Comparison of ENCODE assay signal across 9 cellular contexts in genomic region chr16:2039286-2040030, GRCh38. TPM values are rescaled to one million over a fixed set of nuclear protein-coding genes. Genes with fewer than 3 reads are reported as not detected.
A peak's percentile ranks its signal among the peaks of the same experiment; 100 is the strongest.
DNase-seq lines count a peak whose midpoint lies in the region; ATAC-seq and TF ChIP-seq lines count a peak whose summit lies in the region.
"Had no signal": no experiment of that assay in that cellular context is flagged by ENCODE, and none has a peak within 500 bp of the region (broad histone marks: within the 10 kb centered on the region; RNA-seq: fewer than 3 reads in every experiment).

No MANE protein-coding gene starts in this region.

- TF ChIP-seq CTCF in PC-3 (conservative IDR thresholded peaks at IDR 0.05; ENCODE audit: low read depth, low read length) (no peak), fibroblast of lung (conservative IDR thresholded peaks at IDR 0.05 in 1 of 2, IDR thresholded peaks at IDR 0.05 in 1 of 2; ENCODE audit: low read depth in 1 of 2, low read length in 2 of 2) (no peak), osteoblast (IDR thresholded peaks at IDR 0.05; ENCODE audit: extremely low read depth, low read depth, low read length) (no peak)

- no peaks in the 10 kb centered on the region for H3K27me3 ChIP-seq in BLaER1 treated with 17β-estradiol and CSF1 and Interleukin-3, amounts not matched to agents 10 nM and 100 nM
- H3K27me3 ChIP-seq in PC-3 (ENCODE audit: low read length), result no peaks in the 10 kb centered on the region
- no peaks in the 10 kb centered on the region for H3K27me3 ChIP-seq in fibroblast of lung (ENCODE audit: control insufficient read depth, insufficient read depth, low read length)
- no peaks in the 10 kb centered on the region for H3K27me3 ChIP-seq in osteoblast (ENCODE audit: insufficient read depth, low read length)
- no peaks in the 10 kb centered on the region for H3K27me3 ChIP-seq in effector memory CD4-positive, alpha-beta T cell (replicated peaks; ENCODE audit: control insufficient read depth, insufficient read depth, low read length, poor library complexity, severe bottlenecking)

- H3K36me3 ChIP-seq in BLaER1 treated with 17β-estradiol and CSF1 and Interleukin-3, amounts not matched to agents 10 nM and 100 nM, result peaks cover 0 to 28% (median 0%) of the 10 kb centered on the region in 11 experiments; a peak in 8 of 22 replicates
- H3K36me3 ChIP-seq in PC-3 (ENCODE audit: low read depth, low read length) (no peaks in the 10 kb centered on the region; the same call in 1 of the 2 replicates), fibroblast of lung (ENCODE audit: control insufficient read depth, insufficient read depth, low read length) (peaks cover 23% of the 10 kb centered on the region), osteoblast (ENCODE audit: insufficient read depth, low read length) (peaks cover 20% of the 10 kb centered on the region)
- H3K36me3 ChIP-seq in effector memory CD4-positive, alpha-beta T cell (ENCODE audit: control insufficient read depth, insufficient read depth, low read length), result no peaks in the 10 kb centered on the region

- H3K9me3 ChIP-seq in BLaER1 treated with 17β-estradiol and CSF1 and Interleukin-3, amounts not matched to agents 10 nM and 100 nM (replicated peaks in 1 of 11), result no peaks in the 10 kb centered on the region
- no peaks in the 10 kb centered on the region for H3K9me3 ChIP-seq in PC-3 (ENCODE audit: low read length)
- H3K9me3 ChIP-seq in fibroblast of lung (ENCODE audit: control insufficient read depth, insufficient read depth, low read depth, low read length), result no peaks in the 10 kb centered on the region
- H3K9me3 ChIP-seq in osteoblast (ENCODE audit: low read depth, low read length), result no peaks in the 10 kb centered on the region
- H3K9me3 ChIP-seq in effector memory CD4-positive, alpha-beta T cell (ENCODE audit: control insufficient read depth, low read length), result no peaks in the 10 kb centered on the region

- peak; percentile 54 for ATAC-seq in PC-3
- ATAC-seq in esophagus mucosa, result no peak
- ATAC-seq: activated naive CD8-positive, alpha-beta T cell treated with anti-CD3 and anti-CD28 coated beads, Interleukin-2, amount 50 U/mL, for 24 hours had no signal

- H3K9ac ChIP-seq in BLaER1 treated with 17β-estradiol and CSF1 and Interleukin-3, amounts not matched to agents 10 nM and 100 nM, result peak overlapping the region; percentile 1 to 72 (median 48); a peak in 20 of 22 replicates
- H3K9ac ChIP-seq in PC-3 (ENCODE audit: low read length) (peak overlapping the region; percentile 89), fibroblast of lung (ENCODE audit: insufficient read depth, low read length) (peak overlapping the region; percentile 69)

- CTCF ChIA-PET in PC-3 (lab: Charles Lee), result no interaction called here

- BruUV-seq in PC-3 (replicated peaks; lab: Mats Ljungman, UMichigan), result no TSS peak

- DNase-seq in PC-3, result peak; percentile 81
- peak; percentile 36 to 93 for DNase-seq in fibroblast of lung (ENCODE audit: low read depth in 2 of 2)
- peak; percentile 96 for DNase-seq in osteoblast (ENCODE audit: insufficient read length, low spot score, missing footprints)
- DNase-seq in effector memory CD4-positive, alpha-beta T cell, result no peak
- DNase-seq in RKO (ENCODE audit: low spot score), result no peak
- no peak for DNase-seq in HUDEP-2 (lab: John Stamatoyannopoulos, UW; ENCODE audit: unreplicated experiment in 76 of 76)
- DNase-seq: activated naive CD8-positive, alpha-beta T cell treated with anti-CD3 and anti-CD28 coated beads, Interleukin-2, amount 50 U/mL, for 24 hours had no signal

- intact Hi-C loops in PC-3 (cut with micrococcal nuclease), result no loop called here

- peaks cover 0 to 65% (median 10%) of the 10 kb centered on the region in 11 experiments; a peak in 11 of 22 replicates for H4K20me1 ChIP-seq in BLaER1 treated with 17β-estradiol and CSF1 and Interleukin-3, amounts not matched to agents 10 nM and 100 nM
- H4K20me1 ChIP-seq in PC-3 (ENCODE audit: low read length), result no peaks in the 10 kb centered on the region
- no peaks in the 10 kb centered on the region for H4K20me1 ChIP-seq in fibroblast of lung (ENCODE audit: control insufficient read depth, extremely low read depth, insufficient read depth, low read length)
- H4K20me1 ChIP-seq in osteoblast (ENCODE audit: insufficient read depth, low read length), result no peaks in the 10 kb centered on the region

- peak overlapping the region in 4 of 10 experiments; percentile 7 to 37 (median 27); a peak in 4 of 20 replicates for H3K4me3 ChIP-seq in BLaER1 treated with 17β-estradiol and CSF1 and Interleukin-3, amounts not matched to agents 10 nM and 100 nM
- H3K4me3 ChIP-seq in PC-3 (ENCODE audit: low read length) (no peak overlapping the region), fibroblast of lung (replicated peaks in 1 of 4; ENCODE audit: control extremely low read depth in 1 of 4, insufficient read depth in 1 of 4, low read depth in 3 of 4, low read length in 4 of 4) (no peak overlapping the region), osteoblast (ENCODE audit: insufficient read depth, low read length) (no peak overlapping the region)
- H3K4me3 ChIP-seq in effector memory CD4-positive, alpha-beta T cell (ENCODE audit: insufficient read depth, low read depth, low read length, poor library complexity, severe bottlenecking), result no peak overlapping the region

- peak overlapping the region; percentile 76 to 96 (median 92) for H3K4me2 ChIP-seq in BLaER1 treated with 17β-estradiol and CSF1 and Interleukin-3, amounts not matched to agents 10 nM and 100 nM
- H3K4me2 ChIP-seq in PC-3 (ENCODE audit: low read length) (peak overlapping the region; percentile 52), fibroblast of lung (ENCODE audit: extremely low read depth, insufficient read depth, low read length) (peak overlapping the region; percentile 68), osteoblast (ENCODE audit: insufficient read depth, low read length) (peak overlapping the region; percentile 13)

- POLR2A ChIA-PET in PC-3 (lab: Charles Lee; ENCODE audit: unreplicated experiment), result interaction anchor here (0.5 to 0.6 kb wide), 3 partner anchors 51 to 116 kb away, joined by 3 to 5 read pairs (median 4); partner anchors contain the start of gene TRAF7

- H3K9me2 ChIP-seq in PC-3 (replicated peaks; ENCODE audit: low read length), result no peaks in the 10 kb centered on the region

- peak overlapping the region in 9 of 11 experiments; percentile 2 to 71 (median 23); a peak in 15 of 22 replicates for H3K27ac ChIP-seq in BLaER1 treated with 17β-estradiol and CSF1 and Interleukin-3, amounts not matched to agents 10 nM and 100 nM
- H3K27ac ChIP-seq in PC-3 (ENCODE audit: low read length) (peak overlapping the region; percentile 100), fibroblast of lung (ENCODE audit: insufficient read depth, low read length) (peak overlapping the region; percentile 88), osteoblast (ENCODE audit: low read depth, low read length) (peak overlapping the region; percentile 70)
- H3K27ac ChIP-seq in effector memory CD4-positive, alpha-beta T cell (ENCODE audit: insufficient read depth, low read length, poor library complexity, severe bottlenecking), result no peak overlapping the region

- H2AFZ ChIP-seq in PC-3 (ENCODE audit: low read length), result no peak overlapping the region
- no peak overlapping the region for H2AFZ ChIP-seq in fibroblast of lung (ENCODE audit: low read length)
- H2AFZ ChIP-seq in osteoblast (ENCODE audit: low read length), result no peak overlapping the region

- no peaks in the 10 kb centered on the region for H3F3A ChIP-seq in PC-3 (ENCODE audit: low read length, unreplicated experiment)

- peaks cover 96 to 98% (median 98%) of the 10 kb centered on the region in 10 experiments for H3K4me1 ChIP-seq in BLaER1 treated with 17β-estradiol and CSF1 and Interleukin-3, amounts not matched to agents 10 nM and 100 nM
- H3K4me1 ChIP-seq in PC-3 (ENCODE audit: insufficient read depth, low read length) (peaks cover 72% of the 10 kb centered on the region), fibroblast of lung (ENCODE audit: control insufficient read depth, extremely low read depth, insufficient read depth, low read length) (peaks cover 50% of the 10 kb centered on the region), osteoblast (ENCODE audit: insufficient read depth, low read length) (peaks cover 37% of the 10 kb centered on the region)
- peaks cover 2% of the 10 kb centered on the region for H3K4me1 ChIP-seq in effector memory CD4-positive, alpha-beta T cell (ENCODE audit: control insufficient read depth, insufficient read depth, low read length, poor library complexity, severe bottlenecking)

- peaks cover 24% of the 10 kb centered on the region for H3K79me2 ChIP-seq in PC-3 (ENCODE audit: low read length)
- peaks cover 14% of the 10 kb centered on the region for H3K79me2 ChIP-seq in fibroblast of lung (ENCODE audit: control insufficient read depth, insufficient read depth, low read length)
- H3K79me2 ChIP-seq in osteoblast (ENCODE audit: insufficient read depth, low read length), result peaks cover 19% of the 10 kb centered on the region

RNA-seq across cellular contexts. Expression of gene NTHL1, which starts 8.2 kb away (rescaled TPM):
- 87.1 and 90.1 TPM in 2 replicates for total RNA-seq in PC-3 (2014; rRNA removed)
- total RNA-seq in fibroblast of lung, result 34.7 and 44.4 TPM in 2 replicates
- polyA plus RNA-seq in fibroblast of lung, result 8.4 and 9.2 TPM in 2 replicates
- polyA plus RNA-seq in fibroblast of lung (2012), result 17.4 and 19.0 TPM in 2 replicates
- 5.2 and 9.7 TPM in 2 replicates for polyA minus RNA-seq in fibroblast of lung (ENCODE audit: low replicate concordance)
- 22.8 and 24.8 TPM in 2 replicates for total RNA-seq in osteoblast
- 15.8 TPM for total RNA-seq in esophagus mucosa

RNA-seq across cellular contexts. Expression of gene TSC2, which starts 8.3 kb away (rescaled TPM):
- 59.3 and 64.4 TPM in 2 replicates for total RNA-seq in PC-3 (2014; rRNA removed)
- 35.7 and 46.6 TPM in 2 replicates for total RNA-seq in fibroblast of lung
- polyA plus RNA-seq in fibroblast of lung, result 24.5 and 39.6 TPM in 2 replicates
- 52.2 and 55.8 TPM in 2 replicates for polyA plus RNA-seq in fibroblast of lung (2012)
- 242 and 267 TPM in 2 replicates for polyA minus RNA-seq in fibroblast of lung (ENCODE audit: low replicate concordance)
- total RNA-seq in osteoblast, result 73.1 and 78.9 TPM in 2 replicates
- total RNA-seq in esophagus mucosa, result 49.5 TPM

RNA-seq across cellular contexts. Expression of gene NHERF2, which starts 12.8 kb away (rescaled TPM):
- total RNA-seq in PC-3 (2014; rRNA removed), result 145 and 160 TPM in 2 replicates
- 16.9 and 21.5 TPM in 2 replicates for total RNA-seq in fibroblast of lung
- 30.7 and 38.0 TPM in 2 replicates for polyA plus RNA-seq in fibroblast of lung
- 79.5 and 84.8 TPM in 2 replicates for polyA plus RNA-seq in fibroblast of lung (2012)
- polyA minus RNA-seq in fibroblast of lung (ENCODE audit: low replicate concordance), result 15.5 and 29.6 TPM in 2 replicates
- 26.8 and 33.7 TPM in 2 replicates for total RNA-seq in osteoblast
- 21.6 TPM for total RNA-seq in esophagus mucosa

RNA-seq across cellular contexts. Expression of gene NPW, which starts 19.9 kb away (rescaled TPM):
- total RNA-seq in PC-3 (2014; rRNA removed) (3.8 and 5.6 TPM in 2 replicates), fibroblast of lung (0.26 and 0.99 TPM in 2 replicates), osteoblast (not detected in 2 replicates), esophagus mucosa (0.80 TPM)
- polyA plus RNA-seq in fibroblast of lung, result 0.06 and 0.20 TPM in 2 replicates
- 0.58 and 1.3 TPM in 2 replicates for polyA plus RNA-seq in fibroblast of lung (2012)
- not detected in 2 replicates for polyA minus RNA-seq in fibroblast of lung (ENCODE audit: low replicate concordance)

RNA-seq across cellular contexts. Expression of gene ZNF598, which starts 29.8 kb away (rescaled TPM):
- total RNA-seq in PC-3 (2014; rRNA removed), result 44.4 and 60.1 TPM in 2 replicates
- 10.8 and 18.8 TPM in 2 replicates for total RNA-seq in fibroblast of lung
- 11.6 and 18.7 TPM in 2 replicates for polyA plus RNA-seq in fibroblast of lung
- 19.6 and 29.9 TPM in 2 replicates for polyA plus RNA-seq in fibroblast of lung (2012)
- 14.7 and 15.9 TPM in 2 replicates for polyA minus RNA-seq in fibroblast of lung (ENCODE audit: low replicate concordance)
- 17.7 and 21.0 TPM in 2 replicates for total RNA-seq in osteoblast
- total RNA-seq in esophagus mucosa, result 41.0 TPM

Comparison
In these comparisons a context has a peak if more than half of its experiments do, and no peak if none do; other contexts are left out.
1. H3K4me2 ChIP-seq: peak in every context shown above with its lines; median percentile 92 in BLaER1 treated with 17β-estradiol and CSF1 and Interleukin-3, amounts not matched to agents 10 nM and 100 nM; 68 in fibroblast of lung; 52 in PC-3; 13 in osteoblast.
2. DNase-seq: peak in PC-3 (single experiment), fibroblast of lung (2 of 2) and osteoblast (single experiment); none in effector memory CD4-positive, alpha-beta T cell (0 of 3), RKO (single experiment) and HUDEP-2 (0 of 76).
3. Peak in every context shown above with its lines, with median percentiles within 50 percentile points of each other: H3K9ac ChIP-seq.